8 cellular contexts compared by ENCODE assay signal in the genomic region with DNA sequence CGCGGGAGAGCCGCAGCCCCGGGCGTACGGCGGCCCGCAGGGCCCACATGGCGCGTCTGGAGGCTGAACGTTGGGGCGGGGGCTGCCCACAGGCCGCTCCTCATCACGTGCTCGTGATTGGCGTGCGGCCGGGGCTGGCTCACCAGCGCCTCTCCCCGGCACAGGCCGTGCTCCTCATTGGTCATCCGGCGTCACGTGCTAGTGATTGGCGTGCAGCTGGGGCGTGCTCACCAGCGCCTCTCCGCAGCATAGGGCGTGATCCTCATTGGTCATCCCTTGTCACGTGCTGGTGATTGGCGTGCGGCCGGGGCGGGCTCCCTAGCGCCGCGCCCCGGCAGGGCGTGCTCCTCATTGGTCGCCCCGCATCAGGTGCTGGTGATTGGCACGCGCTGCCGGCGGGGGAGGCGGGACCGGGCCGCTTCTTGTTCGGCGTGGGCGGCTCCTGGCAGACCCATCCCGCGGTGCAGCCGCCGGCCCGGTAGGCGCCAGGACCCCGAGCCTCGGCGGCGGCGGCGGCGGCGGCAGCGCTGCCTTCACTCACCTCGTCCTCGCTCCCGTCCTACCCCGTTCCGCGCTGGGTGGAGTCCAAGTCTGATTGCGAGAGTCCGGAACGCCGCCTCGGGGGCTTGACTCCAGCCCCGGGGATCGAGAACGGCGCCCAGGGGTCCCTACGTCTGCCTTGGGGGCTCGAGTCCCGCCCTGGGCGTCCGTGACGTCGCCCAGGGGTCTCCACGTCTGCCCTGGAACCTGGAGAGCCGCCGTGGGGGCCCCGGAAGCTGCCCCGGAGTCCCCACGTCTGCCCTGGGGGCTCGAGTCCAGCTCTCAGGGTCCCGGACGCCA. TPM values are rescaled to one million over a fixed set of nuclear protein-coding genes. Genes with fewer than 3 reads are reported as not detected.
DNase-seq lines count a peak whose midpoint lies in the region; ATAC-seq and TF ChIP-seq lines count a peak whose summit lies in the region.

A gene with protein sequence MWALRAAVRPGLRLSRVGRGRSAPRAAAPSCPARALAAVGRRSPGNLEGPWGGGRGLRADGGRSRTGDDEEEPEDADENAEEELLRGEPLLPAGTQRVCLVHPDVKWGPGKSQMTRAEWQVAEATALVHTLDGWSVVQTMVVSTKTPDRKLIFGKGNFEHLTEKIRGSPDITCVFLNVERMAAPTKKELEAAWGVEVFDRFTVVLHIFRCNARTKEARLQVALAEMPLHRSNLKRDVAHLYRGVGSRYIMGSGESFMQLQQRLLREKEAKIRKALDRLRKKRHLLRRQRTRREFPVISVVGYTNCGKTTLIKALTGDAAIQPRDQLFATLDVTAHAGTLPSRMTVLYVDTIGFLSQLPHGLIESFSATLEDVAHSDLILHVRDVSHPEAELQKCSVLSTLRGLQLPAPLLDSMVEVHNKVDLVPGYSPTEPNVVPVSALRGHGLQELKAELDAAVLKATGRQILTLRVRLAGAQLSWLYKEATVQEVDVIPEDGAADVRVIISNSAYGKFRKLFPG (minus strand): TSS at position 58 of the 840 bp plus-strand sequence. CDS start 9 bp downstream, at position 49.

- no peaks in the 10 kb centered on the region for H3K36me3 ChIP-seq in KMS-11 (ENCODE audit: insufficient read depth)

- peak within 1 kb of the TSS; percentile 100 for H3K4me3 Mint-ChIP-seq in neural crest cell

- DNase-seq in Caki2 (ENCODE audit: low read depth) (peak; percentile 98), activated T-cell treated with anti-CD3 and anti-CD28 coated beads for 48 hours (ENCODE audit: low read depth) (peak; percentile 97), fibroblast of peridontal ligament (ENCODE audit: extremely low read depth) (peak; percentile 99), neural crest cell (ENCODE audit: low read depth, low spot score) (peak; percentile 93), C1 segment of cervical spinal cord (lab: John Stamatoyannopoulos, UW) (no peak)

- H4K20me1 ChIP-seq in KMS-11 (ENCODE audit: insufficient read depth): no peaks in the 10 kb centered on the region

- H3K9me3 Mint-ChIP-seq in neural crest cell: peaks cover 4% of the 10 kb centered on the region

- peaks cover 7% of the 10 kb centered on the region for H3K36me3 Mint-ChIP-seq in neural crest cell (ENCODE audit: low read depth)

- peak; percentile 77 for ATAC-seq in GM21619 (IDR thresholded peaks at IDR 0.05; ENCODE audit: unreplicated experiment)

- in situ Hi-C loops in Caki2 (cut with HindIII; ENCODE audit: low pct_unique_long_range_greater_than_20kb, low sequenced_read_pairs): no loop called here

- TF ChIP-seq CTCF in KMS-11 (conservative IDR thresholded peaks at IDR 0.05; ENCODE audit: low read depth, low read length) (no peak), neural crest cell (conservative IDR thresholded peaks at IDR 0.05) (no peak), subcutaneous adipose tissue (IDR thresholded peaks at IDR 0.05; ENCODE audit: low read depth) (no peak)

- peaks cover 20% of the 10 kb centered on the region for H3K4me1 Mint-ChIP-seq in neural crest cell

- H3K27ac ChIP-seq in KMS-11: peak within 1 kb of the TSS; percentile 83

- peaks cover 17% of the 10 kb centered on the region for H3K27me3 Mint-ChIP-seq in neural crest cell (ENCODE audit: low read depth)

- no peaks in the 10 kb centered on the region for H3K4me1 ChIP-seq in KMS-11 (ENCODE audit: low read depth, poor library complexity, severe bottlenecking)

- H3K27ac Mint-ChIP-seq in neural crest cell (ENCODE audit: unreplicated experiment): peak within 1 kb of the TSS; percentile 99

- no peak within 1 kb of the TSS for H3K4me3 ChIP-seq in KMS-11 (IDR thresholded peaks at IDR 0.05; ENCODE audit: insufficient read depth, low read depth, low read length)

- H3K4me2 ChIP-seq in KMS-11: peak within 1 kb of the TSS; percentile 48

- no peaks in the 10 kb centered on the region for H3K79me2 ChIP-seq in KMS-11 (ENCODE audit: insufficient read depth, low read depth)

- H2AFZ ChIP-seq in KMS-11 (ENCODE audit: low read depth): peak within 1 kb of the TSS; percentile 30; the same call in 1 of the 2 replicates

- H3K9ac ChIP-seq in KMS-11: peak within 1 kb of the TSS; percentile 86

- no peaks in the 10 kb centered on the region for H3K27me3 ChIP-seq in KMS-11 (ENCODE audit: insufficient read depth, low read depth)

RNA-seq across cellular contexts. Expression of the gene that starts here (rescaled TPM):
- total RNA-seq in Caki2 (2014; rRNA removed; shearing (Covaris generic); ENCODE audit: low replicate concordance): 32.1 and 37.2 TPM in 2 replicates
- total RNA-seq in neural crest cell: 81.3 and 81.9 TPM in 2 replicates
- 10 to 100 TPM; 20.2 to 35.8 (median 27.9) TPM for total RNA-seq in subcutaneous adipose tissue

Comparison
In these comparisons a context has a peak if more than half of its experiments do, and no peak if none do; other contexts are left out.
1. DNase-seq: peak in Caki2 (single experiment), activated T-cell treated with anti-CD3 and anti-CD28 coated beads for 48 hours (single experiment), fibroblast of peridontal ligament (single experiment) and neural crest cell (single experiment); none in C1 segment of cervical spinal cord (0 of 14).